31 cellular contexts compared by ENCODE assay signal in the genomic region with DNA sequence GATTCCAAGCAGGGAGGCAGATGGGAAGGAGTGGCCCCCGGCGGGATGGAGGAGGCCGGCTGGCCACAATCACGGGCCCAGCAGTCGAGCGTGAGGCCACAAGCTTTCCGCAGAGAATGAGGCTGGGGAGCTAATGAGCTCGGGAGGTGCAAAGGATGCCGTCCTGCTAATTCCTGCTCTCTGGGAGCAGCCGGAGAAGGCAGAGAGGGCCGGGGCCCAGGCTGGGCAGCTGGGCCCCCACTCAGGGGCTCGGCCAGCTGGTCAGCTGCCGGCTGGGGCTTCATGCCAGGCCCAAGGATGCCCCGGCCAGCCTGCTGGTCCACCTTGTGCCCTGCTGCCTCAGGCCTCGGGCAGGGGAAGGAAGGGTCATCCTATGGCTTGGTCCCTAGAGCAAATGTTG.
"Had no signal": no experiment of that assay in that cellular context is flagged by ENCODE, and none has a peak within 500 bp of the region (broad histone marks: within the 10 kb centered on the region; RNA-seq: fewer than 3 reads in every experiment).

No MANE protein-coding gene starts in this region.

- H3K36me3 Mint-ChIP-seq: activated naive CD8-positive, alpha-beta T cell had no signal

- H3K4me2 ChIP-seq: hepatocyte had no signal

- H3K27ac ChIP-seq: brain microvascular endothelial cell, coronary artery, esophagus squamous epithelium, gastroesophageal sphincter, heart right ventricle, hepatocyte, WERI-Rb-1 had no signal

- H3K9me3 ChIP-seq: esophagus squamous epithelium had no signal

- H3K9me3 Mint-ChIP-seq: activated CD8-positive, alpha-beta T cell treated with anti-CD3 and anti-CD28 coated beads for 36 hours; activated T-cell treated with anti-CD3 and anti-CD28 coated beads, Interleukin-2, amount 50 U/mL, for 4 hours; activated T-helper 17 cell treated with anti-CD3 and anti-CD28 coated beads, Interleukin-2, amount 50 U/mL, for 72 hours; dendritic cell treated with granulocyte-macrophage colony-stimulating factor and Interleukin-4, amounts not matched to agents 40 ng/mL and 50 ng/mL, for 4 days; effector memory CD8-positive, alpha-beta T cell had no signal

- H3K4me1 ChIP-seq: esophagus squamous epithelium, gastroesophageal sphincter, heart right ventricle had no signal

- H3K27me3 ChIP-seq: brain microvascular endothelial cell had no signal

- H2AFZ ChIP-seq: hepatocyte had no signal

- FAIRE-seq: astrocyte had no signal

- H3K4me3 Mint-ChIP-seq: activated B cell treated with CpG ODN at 0.5 μM for 24 hours; activated CD8-positive, alpha-beta T cell treated with anti-CD3 and anti-CD28 coated beads for 36 hours; activated naive CD8-positive, alpha-beta T cell; activated T-cell treated with anti-CD3 and anti-CD28 coated beads, Interleukin-2, amount 50 U/mL, for 4 hours; activated T-helper 17 cell treated with anti-CD3 and anti-CD28 coated beads, Interleukin-2, amount 50 U/mL, for 72 hours; dendritic cell treated with granulocyte-macrophage colony-stimulating factor and Interleukin-4, amounts not matched to agents 40 ng/mL and 50 ng/mL, for 4 days; effector memory CD8-positive, alpha-beta T cell; T-helper 1 cell treated with Interleukin-12 subunit alpha and Interleukin-12 subunit beta and Interleukin-4 antibody, amounts not matched to agents 30 μg/mL and 1 μg/mL, for 36 hours had no signal

- H3K36me3 ChIP-seq: brain microvascular endothelial cell, esophagus squamous epithelium, gastroesophageal sphincter, heart right ventricle, WERI-Rb-1 had no signal

- DNase-seq: activated B cell treated with CpG ODN at 0.5 μM for 24 hours; activated CD4-positive, alpha-beta T cell treated with anti-CD3 and anti-CD28 coated beads for 48 hours; activated CD4-positive, alpha-beta T cell treated with anti-CD3 and anti-CD28 coated beads, Interleukin-2, amount 50 U/mL, for 1 hour; activated CD4-positive, alpha-beta T cell treated with anti-CD3 and anti-CD28 coated beads, Interleukin-2, amount 50 U/mL, for 48 hours; activated CD8-positive, alpha-beta memory T cell treated with anti-CD3 and anti-CD28 coated beads for 24 hours; activated CD8-positive, alpha-beta T cell treated with anti-CD3 and anti-CD28 coated beads for 36 hours; activated effector memory CD4-positive, alpha-beta T cell treated with Interleukin-2 at 50 U/mL for 16 hours; activated gamma-delta T cell treated with Interleukin-2 at 50 U/mL for 16 hours; activated naive CD4-positive, alpha-beta T cell treated with anti-CD3 and anti-CD28 coated beads, Interleukin-2, amount 50 U/mL, for 16 hours; activated naive CD4-positive, alpha-beta T cell treated with Interleukin-2 at 50 U/mL for 16 hours; activated T-cell treated with anti-CD3 and anti-CD28 coated beads, Interleukin-2, amount 50 U/mL, for 4 hours; amniotic stem cell; anterior cingulate cortex; brain microvascular endothelial cell; effector CD4-positive, alpha-beta T cell; effector memory CD8-positive, alpha-beta T cell; esophagus squamous epithelium; foreskin melanocyte; heart right ventricle; T-helper 9 cell; WERI-Rb-1 had no signal

- H3K4me3 ChIP-seq: coronary artery, dorsolateral prefrontal cortex, esophagus squamous epithelium, gastroesophageal sphincter, heart right ventricle, hepatocyte had no signal

- ATAC-seq: activated CD4-positive, CD25-positive, alpha-beta regulatory T cell treated with anti-CD3 and anti-CD28 coated beads, Interleukin-2, amount 50 U/mL, for 24 hours; activated CD8-positive, alpha-beta T cell treated with anti-CD3 and anti-CD28 coated beads for 36 hours; activated T-cell treated with anti-CD3 and anti-CD28 coated beads, Interleukin-2, amount 50 U/mL, for 4 hours; activated T-helper 17 cell treated with anti-CD3 and anti-CD28 coated beads, Interleukin-2, amount 50 U/mL, for 72 hours; effector memory CD8-positive, alpha-beta T cell; gastroesophageal sphincter; heart right ventricle had no signal

- H3K4me1 Mint-ChIP-seq: activated B cell treated with CpG ODN at 0.5 μM for 24 hours; activated T-helper 17 cell treated with anti-CD3 and anti-CD28 coated beads, Interleukin-2, amount 50 U/mL, for 72 hours had no signal

- H3K79me2 ChIP-seq: hepatocyte had no signal

- H3K27ac Mint-ChIP-seq: activated B cell treated with CpG ODN at 0.5 μM for 24 hours; activated CD8-positive, alpha-beta T cell treated with anti-CD3 and anti-CD28 coated beads for 36 hours; activated naive CD8-positive, alpha-beta T cell; activated T-helper 17 cell treated with anti-CD3 and anti-CD28 coated beads, Interleukin-2, amount 50 U/mL, for 72 hours; dendritic cell treated with granulocyte-macrophage colony-stimulating factor and Interleukin-4, amounts not matched to agents 40 ng/mL and 50 ng/mL, for 4 days; T-helper 1 cell treated with Interleukin-12 subunit alpha and Interleukin-12 subunit beta and Interleukin-4 antibody, amounts not matched to agents 30 μg/mL and 1 μg/mL, for 36 hours had no signal
